ENCODE assay signal across 1 cellular context in genomic region chr3:140223631-140224030, GRCh38.
TF ChIP-seq lines count a peak whose summit lies in the region.

No MANE protein-coding gene starts in this region.

TF ChIP-seq in WTC11, 78 proteins besides CTCF, POLR2A, EP300 and RAD21 (continued from another document):
- TF ChIP-seq FOXK1 (CRISPR knock-in tag; IDR thresholded peaks at IDR 0.05), result no peak
- no peak for TF ChIP-seq ATF1 (CRISPR knock-in tag; IDR thresholded peaks at IDR 0.05)
- no peak for TF ChIP-seq ZSCAN18 (CRISPR knock-in tag; IDR thresholded peaks at IDR 0.05)
- no peak for TF ChIP-seq ZNF232 (CRISPR knock-in tag; IDR thresholded peaks at IDR 0.05)
- no peak for TF ChIP-seq RELA (CRISPR knock-in tag; IDR thresholded peaks at IDR 0.05; ENCODE audit: borderline replicate concordance)
- TF ChIP-seq USF1 (CRISPR knock-in tag; IDR thresholded peaks at IDR 0.05), result no peak
- TF ChIP-seq AFF4 (CRISPR knock-in tag; IDR thresholded peaks at IDR 0.05; ENCODE audit: borderline replicate concordance), result no peak
- TF ChIP-seq, protein P1, sequence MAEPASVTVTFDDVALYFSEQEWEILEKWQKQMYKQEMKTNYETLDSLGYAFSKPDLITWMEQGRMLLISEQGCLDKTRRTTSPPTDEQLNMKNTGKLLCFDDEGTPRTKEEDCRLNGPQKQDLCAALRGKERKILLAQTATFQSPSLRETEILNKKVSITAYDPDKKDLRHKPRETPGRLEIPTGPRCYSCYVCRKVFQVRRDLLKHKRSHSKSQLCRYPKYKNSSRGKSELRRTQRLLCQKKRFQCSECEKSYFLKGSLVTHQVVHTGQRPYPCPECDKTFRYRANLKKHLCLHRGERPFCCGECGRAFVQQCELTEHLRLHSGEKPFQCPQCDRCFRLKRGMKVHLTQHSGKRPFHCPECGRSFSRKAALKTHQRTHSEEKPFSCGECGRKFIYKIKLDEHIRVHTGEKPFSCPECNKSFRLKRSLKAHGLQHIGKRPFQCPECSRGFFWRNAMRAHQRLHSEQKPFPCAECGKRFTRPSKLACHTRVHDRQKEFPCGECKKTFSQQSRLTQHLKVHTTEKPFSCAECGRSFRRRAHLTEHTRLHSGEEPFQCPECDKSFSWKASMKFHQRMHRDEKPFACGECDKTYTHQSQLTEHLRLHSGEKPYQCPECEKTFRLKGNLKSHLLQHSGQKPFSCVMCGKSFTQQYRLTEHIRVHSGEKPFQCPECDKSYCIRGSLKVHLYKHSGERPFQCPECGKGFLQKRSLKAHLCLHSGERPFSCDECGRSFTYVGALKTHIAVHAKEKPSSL (CRISPR knock-in tag; conservative IDR thresholded peaks at IDR 0.05), result no peak
- no peak for TF ChIP-seq NFYB (CRISPR knock-in tag; conservative IDR thresholded peaks at IDR 0.05; ENCODE audit: low read depth)
